In the genomic region with DNA sequence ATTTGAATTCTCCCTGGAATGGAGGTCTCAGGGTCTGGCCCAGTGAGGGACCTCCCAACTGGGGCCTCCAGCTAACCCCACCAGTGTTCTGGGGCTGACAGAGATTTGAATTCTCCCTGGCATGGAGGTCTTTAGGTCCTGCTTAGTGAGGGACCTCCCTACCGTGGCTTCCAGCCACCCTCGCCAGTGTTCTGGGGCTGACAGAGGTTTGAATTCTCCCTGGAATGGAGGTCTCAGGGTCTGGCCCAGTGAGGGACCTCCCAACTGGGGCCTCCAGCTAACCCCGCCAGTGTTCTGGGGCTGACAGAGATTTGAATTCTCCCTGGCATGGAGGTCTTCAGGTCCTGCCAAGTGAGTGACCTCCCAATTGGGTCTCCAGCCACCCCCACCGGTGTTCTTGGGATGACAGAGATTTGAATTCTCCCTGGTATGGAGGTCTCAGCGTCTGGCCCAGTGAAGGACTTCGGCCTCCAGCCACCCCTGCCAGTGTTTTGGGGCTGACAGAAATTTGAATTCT, we compare ENCODE assay signal across 8 cellular contexts.
A peak's percentile ranks its signal among the peaks of the same experiment; 100 is the strongest.
DNase-seq lines count a peak whose midpoint lies in the region; ATAC-seq and TF ChIP-seq lines count a peak whose summit lies in the region.
"Not testable (repeated sequence)": the region's sequence is repeated elsewhere in the genome, so short reads cannot be mapped to it uniquely, and the experiment has no call there.

No MANE protein-coding gene starts in this region.

- not testable (repeated sequence) for H3K27me3 ChIP-seq in Caco-2 (replicated peaks; ENCODE audit: control insufficient read depth, insufficient read depth, low read length); endodermal cell (ENCODE audit: control insufficient read depth, insufficient read depth, low read length, poor library complexity, severe bottlenecking); psoas muscle (ENCODE audit: insufficient read depth in 3 of 3, low read length in 2 of 3); thoracic aorta (replicated peaks; ENCODE audit: insufficient read depth)

- H3K27ac Mint-ChIP-seq in Caco-2 (ENCODE audit: unreplicated experiment); activated B cell treated with CpG ODN at 0.5 μM for 24 hours; endodermal cell; natural killer cell: not testable (repeated sequence)

- WGBS in endodermal cell (ENCODE audit: insufficient coverage in 1 of 2, insufficient read length in 1 of 2), 2 experiments, result 96 to 100% methylated on average over 2 to 6 of the region's 6 CpGs
- 87 to 94% (median 92%) methylated on average over 6 of the region's 6 CpGs for WGBS in psoas muscle, 3 donors

- not testable (repeated sequence) for H3K27ac ChIP-seq in endodermal cell (ENCODE audit: low read depth, low read length); psoas muscle; thoracic aorta

- not testable (repeated sequence) for H3K9me3 ChIP-seq in Caco-2; endodermal cell (ENCODE audit: control insufficient read depth, low read length); psoas muscle; thoracic aorta

- H3K4me3 Mint-ChIP-seq in Caco-2 (ENCODE audit: unreplicated experiment); activated B cell treated with CpG ODN at 0.5 μM for 24 hours; activated T-cell treated with anti-CD3 and anti-CD28 coated beads, Interleukin-2, amount 50 U/mL, for 4 hours; endodermal cell; natural killer cell: not testable (repeated sequence)

- H3K36me3 ChIP-seq in Caco-2 (ENCODE audit: control insufficient read depth, insufficient read depth, low read length); endodermal cell (ENCODE audit: control insufficient read depth, insufficient read depth, low read length); psoas muscle (ENCODE audit: insufficient read depth in 1 of 2, low read depth in 1 of 2); thoracic aorta: not testable (repeated sequence)

- H3K4me1 ChIP-seq in Caco-2; endodermal cell (ENCODE audit: control insufficient read depth, insufficient read depth, low read length); psoas muscle; thoracic aorta (ENCODE audit: control insufficient read depth in 1 of 2, low read depth in 2 of 2): not testable (repeated sequence)

- CTCF ChIA-PET in Caco-2 (lab: Charles Lee); activated B cell treated with CpG ODN at 0.5 μM for 24 hours (lab: Charles Lee): not testable (repeated sequence)

- intact Hi-C loops in Caco-2 (cut with micrococcal nuclease; ENCODE audit: unreplicated experiment); activated B cell treated with CpG ODN at 0.5 μM for 24 hours (cut with micrococcal nuclease); natural killer cell (cut with micrococcal nuclease); psoas muscle (cut with DNase I): not testable (repeated sequence)

- H3K9ac ChIP-seq in endodermal cell (ENCODE audit: extremely low read depth, low read length, poor library complexity, severe bottlenecking), result not testable (repeated sequence)

- not testable (repeated sequence) for H3K4me3 ChIP-seq in Caco-2 (ENCODE audit: low read depth, low read length); endodermal cell (ENCODE audit: low read length); psoas muscle; thoracic aorta

- POLR2A ChIA-PET in Caco-2 (lab: Charles Lee); activated B cell treated with CpG ODN at 0.5 μM for 24 hours (lab: Charles Lee): not testable (repeated sequence)

- peak; percentile 0 to 24 for DNase-seq in Caco-2
- peak; percentile 13 for DNase-seq in activated B cell treated with CpG ODN at 0.5 μM for 24 hours
- DNase-seq in activated T-cell treated with anti-CD3 and anti-CD28 coated beads, Interleukin-2, amount 50 U/mL, for 4 hours, result peak; percentile 4
- peak; percentile 38 for DNase-seq in endodermal cell
- peak; percentile 38 for DNase-seq in islet precursor cell
- DNase-seq in natural killer cell, result peak; percentile 14
- DNase-seq in psoas muscle, result peak; percentile 1 to 30
- DNase-seq in thoracic aorta (ENCODE audit: low spot score), result peak; percentile 1

- ATAC-seq in activated B cell treated with CpG ODN at 0.5 μM for 24 hours (ENCODE audit: low read depth); activated T-cell treated with anti-CD3 and anti-CD28 coated beads, Interleukin-2, amount 50 U/mL, for 4 hours; natural killer cell; psoas muscle; thoracic aorta (ENCODE audit: insufficient number of reproducible peaks, low FRiP score, low read depth): not testable (repeated sequence)

- not testable (repeated sequence) for BruUV-seq in Caco-2 (replicated peaks; lab: Mats Ljungman, UMichigan)

- H3K4me1 Mint-ChIP-seq in Caco-2 (ENCODE audit: low read depth, unreplicated experiment); activated B cell treated with CpG ODN at 0.5 μM for 24 hours; activated T-cell treated with anti-CD3 and anti-CD28 coated beads, Interleukin-2, amount 50 U/mL, for 4 hours (ENCODE audit: low read depth); endodermal cell; natural killer cell: not testable (repeated sequence)

- H3K27me3 Mint-ChIP-seq in Caco-2 (ENCODE audit: insufficient read depth, unreplicated experiment); activated B cell treated with CpG ODN at 0.5 μM for 24 hours; activated T-cell treated with anti-CD3 and anti-CD28 coated beads, Interleukin-2, amount 50 U/mL, for 4 hours (ENCODE audit: low read depth); endodermal cell (ENCODE audit: insufficient read depth); natural killer cell (ENCODE audit: low read depth in 2 of 2): not testable (repeated sequence)

- not testable (repeated sequence) for TF ChIP-seq CTCF in Caco-2 (IDR thresholded peaks at IDR 0.05; ENCODE audit: insufficient read depth in 1 of 2, low read depth in 1 of 2, low read length in 1 of 2, severe bottlenecking in 1 of 2, unreplicated experiment in 1 of 2); activated B cell treated with CpG ODN at 0.5 μM for 24 hours (IDR thresholded peaks at IDR 0.05); endodermal cell (conservative IDR thresholded peaks at IDR 0.05); natural killer cell (IDR thresholded peaks at IDR 0.05); psoas muscle (IDR thresholded peaks at IDR 0.05); thoracic aorta (IDR thresholded peaks at IDR 0.05)

- H3K36me3 Mint-ChIP-seq in Caco-2 (ENCODE audit: insufficient read depth, unreplicated experiment); activated B cell treated with CpG ODN at 0.5 μM for 24 hours (ENCODE audit: low read depth); activated T-cell treated with anti-CD3 and anti-CD28 coated beads, Interleukin-2, amount 50 U/mL, for 4 hours (ENCODE audit: insufficient read depth); natural killer cell: not testable (repeated sequence)
- peaks cover 11% of the 10 kb centered on the region for H3K36me3 Mint-ChIP-seq in endodermal cell (ENCODE audit: low read depth)

- H3K9me3 Mint-ChIP-seq in Caco-2 (ENCODE audit: unreplicated experiment); activated B cell treated with CpG ODN at 0.5 μM for 24 hours; activated T-cell treated with anti-CD3 and anti-CD28 coated beads, Interleukin-2, amount 50 U/mL, for 4 hours; natural killer cell: not testable (repeated sequence)
- H3K9me3 Mint-ChIP-seq in endodermal cell, result peaks cover 10% of the 10 kb centered on the region
